20 cellular contexts compared by ENCODE assay signal in genomic region chr5:119037496-119038215, GRCh38. TPM values are rescaled to one million over a fixed set of nuclear protein-coding genes. Genes with fewer than 3 reads are reported as not detected.
DNase-seq lines count a peak whose midpoint lies in the region; ATAC-seq, FAIRE-seq and TF ChIP-seq lines count a peak whose summit lies in the region.
"Had no signal": no experiment of that assay in that cellular context is flagged by ENCODE, and none has a peak within 500 bp of the region (broad histone marks: within the 10 kb centered on the region; RNA-seq: fewer than 3 reads in every experiment).

No MANE protein-coding gene starts in this region.

- H3K4me3 ChIP-seq in ACC112 (ENCODE audit: low read depth, low read length) (no peak overlapping the region), astrocyte of the spinal cord (ENCODE audit: low read depth, low read length) (no peak overlapping the region)
- H3K4me3 ChIP-seq: gastrocnemius medialis, uterus had no signal

- TF ChIP-seq CTCF in astrocyte of the spinal cord (IDR thresholded peaks at IDR 0.05; ENCODE audit: low read depth, low read length), result no peak

- no peaks in the 10 kb centered on the region for H3K27me3 ChIP-seq in ACC112 (ENCODE audit: insufficient read depth, low read length)
- H3K27me3 ChIP-seq: gastrocnemius medialis, uterus had no signal

- in situ Hi-C loops in astrocyte of the spinal cord (cut with HindIII; ENCODE audit: low sequenced_read_pairs), result no loop called here

- H2AFZ ChIP-seq in ACC112 (ENCODE audit: low read length, unreplicated experiment), result no peak overlapping the region

- no peak for TF ChIP-seq POLR2A in GM12892 (IDR thresholded peaks at IDR 0.05; ENCODE audit: low read depth, low read length)

- peaks cover 11% of the 10 kb centered on the region for H3K4me1 ChIP-seq in ACC112 (ENCODE audit: control insufficient read depth, insufficient read depth, low read length, unreplicated experiment)
- H3K4me1 ChIP-seq: gastrocnemius medialis, uterus had no signal

- FAIRE-seq in GM12892 (lab: Jason Lieb, UNC), result no peak
- FAIRE-seq: keratinocyte had no signal

- H3K27ac ChIP-seq in ACC112 (ENCODE audit: low read depth, low read length), result peak overlapping the region; percentile 8; the same call in 1 of the 2 replicates
- H3K27ac ChIP-seq: gastrocnemius medialis, uterus had no signal

- ATAC-seq in left lobe of liver, result peak; percentile 76
- ATAC-seq: activated CD8-positive, alpha-beta memory T cell treated with anti-CD3 and anti-CD28 coated beads, Interleukin-2, amount 10 ng/mL, durations not matched to agents 7 days and 5 days; gastrocnemius medialis; T-cell had no signal

- peak; percentile 37 for DNase-seq in M059J (ENCODE audit: low read depth)
- DNase-seq in astrocyte of the spinal cord (ENCODE audit: low read depth, low spot score), result peak; percentile 14
- DNase-seq in left lobe of liver (ENCODE audit: low spot score), result no peak
- DNase-seq in GM12892 (ENCODE audit: insufficient read length), result no peak
- no peak for DNase-seq in Kasumi-1 (lab: John Stamatoyannopoulos, UW)
- no peak for DNase-seq in putamen (ENCODE audit: low spot score)
- DNase-seq in SW480 (ENCODE audit: low spot score), result no peak
- DNase-seq: activated CD4-positive, alpha-beta T cell treated with anti-CD3 and anti-CD28 coated beads for 4 hours; activated CD8-positive, alpha-beta memory T cell treated with anti-CD3 and anti-CD28 coated beads, Interleukin-2, amount 10 ng/mL, durations not matched to agents 7 days and 5 days; activated naive CD8-positive, alpha-beta T cell treated with anti-CD3 and anti-CD28 coated beads, Interleukin-2, amount 10 ng/mL, durations not matched to agents 7 days and 5 days; gastrocnemius medialis; GDM1; KBM-7; NCI-H2081; NCI-H510A treated with DMSO at 0.1 percent for 48 hours; right cardiac atrium; T-cell; uterus had no signal

- H3K79me2 ChIP-seq in ACC112 (ENCODE audit: control insufficient read depth, insufficient read depth, low read length, unreplicated experiment), result no peaks in the 10 kb centered on the region

- no peaks in the 10 kb centered on the region for H3K36me3 ChIP-seq in ACC112 (ENCODE audit: insufficient read depth, low read length)
- H3K36me3 ChIP-seq: gastrocnemius medialis, uterus had no signal

RNA-seq across cellular contexts. Expression of gene DMXL1, which starts 33.2 kb away (rescaled TPM):
- 10.3 and 22.0 TPM in 2 replicates for total RNA-seq in M059J (2014; rRNA removed; shearing (Covaris generic))
- total RNA-seq in left lobe of liver, result 21.5 TPM
- polyA plus RNA-seq in GM12892 (2012; ENCODE audit: missing spikeins), result 29.7 TPM

RNA-seq across cellular contexts. Expression of gene DTWD2, which starts 49.3 kb away (rescaled TPM):
- 8.2 and 8.4 TPM in 2 replicates for total RNA-seq in M059J (2014; rRNA removed; shearing (Covaris generic))
- 4.6 TPM for total RNA-seq in left lobe of liver
- polyA plus RNA-seq in GM12892 (2012; ENCODE audit: missing spikeins), result 3.0 TPM

Comparison
In these comparisons a context has a peak if more than half of its experiments do, and no peak if none do; other contexts are left out.
1. DNase-seq: peak in M059J (single experiment) and astrocyte of the spinal cord (single experiment); none in left lobe of liver (single experiment), GM12892 (single experiment), Kasumi-1 (0 of 2), putamen (single experiment) and SW480 (single experiment).